In the genomic region with DNA sequence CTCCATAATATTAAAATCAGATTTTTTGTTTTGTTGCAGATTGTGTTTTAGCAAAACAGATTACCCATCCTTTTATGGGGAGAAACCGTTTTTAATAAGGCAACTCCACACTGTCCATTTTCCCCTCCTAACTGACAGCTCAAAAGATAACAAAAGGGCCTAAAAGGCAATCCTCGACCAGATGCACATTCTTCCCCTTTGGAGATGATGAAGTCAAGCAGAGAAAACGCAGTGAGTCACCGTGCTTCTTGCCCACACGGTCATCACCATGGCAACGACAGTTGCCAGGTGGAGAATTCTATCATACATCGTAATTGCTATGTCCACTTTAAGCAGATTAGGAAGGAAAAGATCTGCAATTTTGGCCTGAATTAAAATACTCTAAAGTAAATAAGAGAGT, we compare ENCODE assay signal across 1 cellular context.
TF ChIP-seq lines count a peak whose summit lies in the region.

No MANE protein-coding gene starts in this region.

TF ChIP-seq in SK-N-SH treated with all-trans-retinoic acid at 6 μM for 48 hours, 23 proteins besides CTCF, POLR2A, EP300 and RAD21 (continued from another document):
- TF ChIP-seq CSRNP3 (CRISPR knock-in tag; IDR thresholded peaks at IDR 0.05) (no peak), GLIS3 (CRISPR knock-in tag; IDR thresholded peaks at IDR 0.05) (peak; percentile 80), ZNF70 (CRISPR knock-in tag; IDR thresholded peaks at IDR 0.05) (peak; percentile 56; the same call in 1 of the 2 replicates), SNAI2 (CRISPR knock-in tag; IDR thresholded peaks at IDR 0.05) (0 out of 2 replicates have a peak, but pooled peaks have one; percentile 42), ISL1 (CRISPR knock-in tag; IDR thresholded peaks at IDR 0.05) (peak; percentile 95), ZFP30 (CRISPR knock-in tag; IDR thresholded peaks at IDR 0.05) (no peak)
